Comparison of ENCODE assay signal across 1 cellular context in the genomic region with DNA sequence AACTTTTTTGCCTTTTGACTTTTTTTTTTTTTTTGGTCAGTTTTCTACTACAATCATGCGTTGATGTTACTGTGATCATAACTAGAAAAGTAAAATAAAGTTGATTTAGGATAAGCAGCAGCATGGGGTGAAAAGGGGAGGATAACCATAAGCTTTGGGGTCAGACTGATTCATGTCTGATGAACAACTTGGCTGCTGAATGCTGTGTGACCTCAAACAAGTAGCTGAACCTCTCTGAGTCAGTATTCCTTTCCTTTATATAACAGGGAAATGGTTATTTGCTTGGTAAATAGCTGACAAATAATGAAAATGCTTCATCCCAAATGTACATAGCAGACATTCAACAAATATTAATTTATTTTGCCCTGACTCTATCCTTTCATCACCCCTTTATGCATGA.
TF ChIP-seq lines count a peak whose summit lies in the region.

No MANE protein-coding gene starts in this region.

TF ChIP-seq in H1, 55 proteins besides CTCF, POLR2A, EP300 and RAD21 (continued from another document):
- TF ChIP-seq, protein P1, sequence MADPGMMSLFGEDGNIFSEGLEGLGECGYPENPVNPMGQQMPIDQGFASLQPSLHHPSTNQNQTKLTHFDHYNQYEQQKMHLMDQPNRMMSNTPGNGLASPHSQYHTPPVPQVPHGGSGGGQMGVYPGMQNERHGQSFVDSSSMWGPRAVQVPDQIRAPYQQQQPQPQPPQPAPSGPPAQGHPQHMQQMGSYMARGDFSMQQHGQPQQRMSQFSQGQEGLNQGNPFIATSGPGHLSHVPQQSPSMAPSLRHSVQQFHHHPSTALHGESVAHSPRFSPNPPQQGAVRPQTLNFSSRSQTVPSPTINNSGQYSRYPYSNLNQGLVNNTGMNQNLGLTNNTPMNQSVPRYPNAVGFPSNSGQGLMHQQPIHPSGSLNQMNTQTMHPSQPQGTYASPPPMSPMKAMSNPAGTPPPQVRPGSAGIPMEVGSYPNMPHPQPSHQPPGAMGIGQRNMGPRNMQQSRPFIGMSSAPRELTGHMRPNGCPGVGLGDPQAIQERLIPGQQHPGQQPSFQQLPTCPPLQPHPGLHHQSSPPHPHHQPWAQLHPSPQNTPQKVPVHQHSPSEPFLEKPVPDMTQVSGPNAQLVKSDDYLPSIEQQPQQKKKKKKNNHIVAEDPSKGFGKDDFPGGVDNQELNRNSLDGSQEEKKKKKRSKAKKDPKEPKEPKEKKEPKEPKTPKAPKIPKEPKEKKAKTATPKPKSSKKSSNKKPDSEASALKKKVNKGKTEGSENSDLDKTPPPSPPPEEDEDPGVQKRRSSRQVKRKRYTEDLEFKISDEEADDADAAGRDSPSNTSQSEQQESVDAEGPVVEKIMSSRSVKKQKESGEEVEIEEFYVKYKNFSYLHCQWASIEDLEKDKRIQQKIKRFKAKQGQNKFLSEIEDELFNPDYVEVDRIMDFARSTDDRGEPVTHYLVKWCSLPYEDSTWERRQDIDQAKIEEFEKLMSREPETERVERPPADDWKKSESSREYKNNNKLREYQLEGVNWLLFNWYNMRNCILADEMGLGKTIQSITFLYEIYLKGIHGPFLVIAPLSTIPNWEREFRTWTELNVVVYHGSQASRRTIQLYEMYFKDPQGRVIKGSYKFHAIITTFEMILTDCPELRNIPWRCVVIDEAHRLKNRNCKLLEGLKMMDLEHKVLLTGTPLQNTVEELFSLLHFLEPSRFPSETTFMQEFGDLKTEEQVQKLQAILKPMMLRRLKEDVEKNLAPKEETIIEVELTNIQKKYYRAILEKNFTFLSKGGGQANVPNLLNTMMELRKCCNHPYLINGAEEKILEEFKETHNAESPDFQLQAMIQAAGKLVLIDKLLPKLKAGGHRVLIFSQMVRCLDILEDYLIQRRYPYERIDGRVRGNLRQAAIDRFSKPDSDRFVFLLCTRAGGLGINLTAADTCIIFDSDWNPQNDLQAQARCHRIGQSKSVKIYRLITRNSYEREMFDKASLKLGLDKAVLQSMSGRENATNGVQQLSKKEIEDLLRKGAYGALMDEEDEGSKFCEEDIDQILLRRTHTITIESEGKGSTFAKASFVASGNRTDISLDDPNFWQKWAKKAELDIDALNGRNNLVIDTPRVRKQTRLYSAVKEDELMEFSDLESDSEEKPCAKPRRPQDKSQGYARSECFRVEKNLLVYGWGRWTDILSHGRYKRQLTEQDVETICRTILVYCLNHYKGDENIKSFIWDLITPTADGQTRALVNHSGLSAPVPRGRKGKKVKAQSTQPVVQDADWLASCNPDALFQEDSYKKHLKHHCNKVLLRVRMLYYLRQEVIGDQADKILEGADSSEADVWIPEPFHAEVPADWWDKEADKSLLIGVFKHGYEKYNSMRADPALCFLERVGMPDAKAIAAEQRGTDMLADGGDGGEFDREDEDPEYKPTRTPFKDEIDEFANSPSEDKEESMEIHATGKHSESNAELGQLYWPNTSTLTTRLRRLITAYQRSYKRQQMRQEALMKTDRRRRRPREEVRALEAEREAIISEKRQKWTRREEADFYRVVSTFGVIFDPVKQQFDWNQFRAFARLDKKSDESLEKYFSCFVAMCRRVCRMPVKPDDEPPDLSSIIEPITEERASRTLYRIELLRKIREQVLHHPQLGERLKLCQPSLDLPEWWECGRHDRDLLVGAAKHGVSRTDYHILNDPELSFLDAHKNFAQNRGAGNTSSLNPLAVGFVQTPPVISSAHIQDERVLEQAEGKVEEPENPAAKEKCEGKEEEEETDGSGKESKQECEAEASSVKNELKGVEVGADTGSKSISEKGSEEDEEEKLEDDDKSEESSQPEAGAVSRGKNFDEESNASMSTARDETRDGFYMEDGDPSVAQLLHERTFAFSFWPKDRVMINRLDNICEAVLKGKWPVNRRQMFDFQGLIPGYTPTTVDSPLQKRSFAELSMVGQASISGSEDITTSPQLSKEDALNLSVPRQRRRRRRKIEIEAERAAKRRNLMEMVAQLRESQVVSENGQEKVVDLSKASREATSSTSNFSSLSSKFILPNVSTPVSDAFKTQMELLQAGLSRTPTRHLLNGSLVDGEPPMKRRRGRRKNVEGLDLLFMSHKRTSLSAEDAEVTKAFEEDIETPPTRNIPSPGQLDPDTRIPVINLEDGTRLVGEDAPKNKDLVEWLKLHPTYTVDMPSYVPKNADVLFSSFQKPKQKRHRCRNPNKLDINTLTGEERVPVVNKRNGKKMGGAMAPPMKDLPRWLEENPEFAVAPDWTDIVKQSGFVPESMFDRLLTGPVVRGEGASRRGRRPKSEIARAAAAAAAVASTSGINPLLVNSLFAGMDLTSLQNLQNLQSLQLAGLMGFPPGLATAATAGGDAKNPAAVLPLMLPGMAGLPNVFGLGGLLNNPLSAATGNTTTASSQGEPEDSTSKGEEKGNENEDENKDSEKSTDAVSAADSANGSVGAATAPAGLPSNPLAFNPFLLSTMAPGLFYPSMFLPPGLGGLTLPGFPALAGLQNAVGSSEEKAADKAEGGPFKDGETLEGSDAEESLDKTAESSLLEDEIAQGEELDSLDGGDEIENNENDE (IDR thresholded peaks at IDR 0.05; ENCODE audit: insufficient replicate concordance, low read length) = no peak
